ENCODE assay signal across 7 cellular contexts in genomic region chr22:46027219-46028068, GRCh38. TPM values are rescaled to one million over a fixed set of nuclear protein-coding genes. Genes with fewer than 3 reads are reported as not detected.
DNase-seq lines count a peak whose midpoint lies in the region; ATAC-seq and TF ChIP-seq lines count a peak whose summit lies in the region.

No MANE protein-coding gene starts in this region.

- BruUV-seq in OCI-LY7 (replicated peaks; lab: Mats Ljungman, UMichigan) = no TSS peak

- CTCF ChIA-PET in OCI-LY7 (lab: Charles Lee; ENCODE audit: unreplicated experiment) = no interaction called here

- 36% methylated on average over 89 of the region's 89 CpGs for WGBS in thymus

- H3K4me3 ChIP-seq in OCI-LY7 (ENCODE audit: low read depth, low read length, poor library complexity, severe bottlenecking) = peak overlapping the region; percentile 35
- peak overlapping the region; percentile 54 for H3K4me3 ChIP-seq in epithelial cell of proximal tubule (ENCODE audit: low read depth, low read length)
- H3K4me3 ChIP-seq in thymus (ENCODE audit: low read length) = peak overlapping the region; percentile 10

- H3K79me2 ChIP-seq in OCI-LY7 (ENCODE audit: insufficient read depth, low read depth, low read length) = no peaks in the 10 kb centered on the region

- no peaks in the 10 kb centered on the region for H3K4me1 ChIP-seq in OCI-LY7 (ENCODE audit: insufficient read depth, low read length, poor library complexity, severe bottlenecking)
- H3K4me1 ChIP-seq in thymus (ENCODE audit: control insufficient read depth, insufficient read depth, low read length) = no peaks in the 10 kb centered on the region

- H3K9me2 ChIP-seq in OCI-LY7 (ENCODE audit: insufficient read depth, low read length) = no peaks in the 10 kb centered on the region

- no peaks in the 10 kb centered on the region for H3K36me3 ChIP-seq in OCI-LY7 (ENCODE audit: insufficient read depth, low read length)
- no peaks in the 10 kb centered on the region for H3K36me3 ChIP-seq in thymus (ENCODE audit: control insufficient read depth, insufficient read depth)

- no peak overlapping the region for H2AFZ ChIP-seq in OCI-LY7 (ENCODE audit: low read length)

- peaks cover 29% of the 10 kb centered on the region for H3K27me3 ChIP-seq in thymus (ENCODE audit: control insufficient read depth, insufficient read depth)

- POLR2A ChIA-PET in OCI-LY7 (lab: Charles Lee) = interaction anchor here (0.6 to 1.1 kb wide), 3 partner anchors 10 to 171 kb away, joined by 4 to 5 read pairs (median 5); no protein-coding TSS in a partner anchor

- peak overlapping the region; percentile 43 for H3K4me2 ChIP-seq in OCI-LY7 (ENCODE audit: low read length)

- DNase-seq in OCI-LY7 (ENCODE audit: low spot score) (peak; percentile 22), epithelial cell of proximal tubule (ENCODE audit: low read depth) (no peak), middle frontal gyrus (ENCODE audit: extremely low spot score, low spot score) (peak; percentile 67), NCI-H748 treated with DMSO at 0.1 percent for 48 hours (lab: John Stamatoyannopoulos, UW) (no peak)
- no peak for DNase-seq in NK-92 treated with Interleukin-12 subunit alpha and Interleukin-12 subunit beta, amount 100 ng/mL, for 24 hours (lab: John Stamatoyannopoulos, UW)

- H3K9me3 ChIP-seq in OCI-LY7 (ENCODE audit: low read length) (no peaks in the 10 kb centered on the region), thymus (ENCODE audit: control insufficient read depth) (no peaks in the 10 kb centered on the region)

- no peak overlapping the region for H3K27ac ChIP-seq in OCI-LY7 (ENCODE audit: low read depth, low read length, poor library complexity, severe bottlenecking)
- H3K27ac ChIP-seq in thymus (ENCODE audit: low read depth) = no peak overlapping the region

- no peak for ATAC-seq in GM18873 (IDR thresholded peaks at IDR 0.05; ENCODE audit: low FRiP score, unreplicated experiment)

- intact Hi-C loops in OCI-LY7 (cut with micrococcal nuclease; ENCODE audit: unreplicated experiment) = no loop called here

- no peaks in the 10 kb centered on the region for H4K20me1 ChIP-seq in OCI-LY7 (ENCODE audit: insufficient read depth, low read length)

- TF ChIP-seq CTCF in OCI-LY7 (conservative IDR thresholded peaks at IDR 0.05; ENCODE audit: low read length) (no peak), epithelial cell of proximal tubule (conservative IDR thresholded peaks at IDR 0.05; ENCODE audit: low read depth, low read length) (no peak)

RNA-seq across cellular contexts. Expression of gene WNT7B, which starts 50.5 kb away (rescaled TPM):
- not detected in 2 replicates for total RNA-seq in OCI-LY7 (2014; rRNA removed; shearing (Covaris generic))
- total RNA-seq in OCI-LY7 (2022) (not detected in 2 replicates), epithelial cell of proximal tubule (30.1 and 112 TPM in 2 replicates)
- 0.96 TPM for polyA plus RNA-seq in thymus

Comparison
In these comparisons a context has a peak if more than half of its experiments do, and no peak if none do; other contexts are left out.
1. DNase-seq: peak in OCI-LY7 (single experiment) and middle frontal gyrus (single experiment); none in epithelial cell of proximal tubule (single experiment), NK-92 treated with Interleukin-12 subunit alpha and Interleukin-12 subunit beta, amount 100 ng/mL, for 24 hours (single experiment) and NCI-H748 treated with DMSO at 0.1 percent for 48 hours (single experiment).
2. RNA of gene WNT7B, which starts 50.5 kb away (total RNA-seq): 30.1 to 112 TPM in epithelial cell of proximal tubule; not detected in OCI-LY7; every median in the first group is over 10 times any median in the second.
3. Peak in every context shown above with its lines, with median percentiles within 50 percentile points of each other: H3K4me3 ChIP-seq.